Comparison of ENCODE assay signal across 1 cellular context in the genomic region with DNA sequence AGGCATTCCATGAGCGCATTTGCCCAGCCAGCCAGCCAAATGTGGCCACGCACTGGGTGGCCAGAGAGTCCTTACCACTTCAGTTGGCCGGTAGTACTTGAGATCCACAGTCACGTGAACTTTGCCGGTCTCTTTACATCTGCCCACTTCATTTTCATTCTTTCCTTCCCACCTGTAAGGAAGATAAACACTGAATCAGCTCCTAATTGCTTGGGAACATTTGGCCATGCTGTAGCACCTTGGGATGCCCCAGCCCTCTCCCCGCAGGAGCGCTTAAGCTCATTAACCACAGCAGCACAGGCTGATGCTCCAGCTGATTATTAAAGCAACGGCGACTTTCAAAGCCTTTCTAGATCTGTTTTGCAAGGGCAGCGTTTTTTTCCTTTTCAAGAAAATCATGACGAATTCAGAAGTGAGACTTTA.
TF ChIP-seq lines count a peak whose summit lies in the region.

No MANE protein-coding gene starts in this region.

TF ChIP-seq in HEK293, 187 proteins besides CTCF, POLR2A, EP300 and RAD21 (continued from another document):
- TF ChIP-seq ZNF146 (tag by site-specific recombination; IDR thresholded peaks at IDR 0.05), result no peak
- TF ChIP-seq ZFHX2 (tag by site-specific recombination; conservative IDR thresholded peaks at IDR 0.05), result 0 out of 2 replicates have a peak, but pooled peaks have one; percentile 6
TF ChIP-seq in HEK293: peak in this region for 3.
